32 cellular contexts compared by ENCODE assay signal in genomic region chr15:75779504-75779903, GRCh38.
"Had no signal": no experiment of that assay in that cellular context is flagged by ENCODE, and none has a peak within 500 bp of the region (broad histone marks: within the 10 kb centered on the region; RNA-seq: fewer than 3 reads in every experiment).

No MANE protein-coding gene starts in this region.

- H3K4me1 Mint-ChIP-seq: activated B cell treated with CpG ODN at 0.5 μM for 24 hours; activated naive CD4-positive, alpha-beta T cell treated with anti-CD3 and anti-CD28 coated beads, Interleukin-2, amount 50 U/mL, for 24 hours had no signal

- H3K27ac ChIP-seq: adrenal gland, body of pancreas, epithelial cell of prostate, esophagus squamous epithelium, gastroesophageal sphincter, WERI-Rb-1 had no signal

- H3K9me3 Mint-ChIP-seq: activated B cell treated with CpG ODN at 0.5 μM for 24 hours; activated CD8-positive, alpha-beta T cell treated with anti-CD3 and anti-CD28 coated beads for 36 hours; activated naive CD4-positive, alpha-beta T cell treated with anti-CD3 and anti-CD28 coated beads for 36 hours; activated naive CD4-positive, alpha-beta T cell treated with anti-CD3 and anti-CD28 coated beads, Interleukin-2, amount 50 U/mL, for 24 hours; activated naive CD8-positive, alpha-beta T cell treated with anti-CD3 and anti-CD28 coated beads for 36 hours; activated naive CD8-positive, alpha-beta T cell treated with anti-CD3 and anti-CD28 coated beads, Interleukin-2, amount 50 U/mL, for 24 hours; activated T-helper 1 cell treated with anti-CD3 and anti-CD28 coated beads, Interleukin-12 subunit alpha, Interleukin-12 subunit beta, Interleukin-2, Interleukin-4 antibody, amounts not matched to agents 30 ng/mL and 10 ng/mL and 1 ng/mL, durations not matched to agents 14 hours and 24 hours and 36 hours; activated T-helper 2 cell treated with anti-CD3 and anti-CD28 coated beads, Interferon-gamma antibody, Interleukin-2, Interleukin-4, amounts not matched to agents 10 μg/mL and 5 μg/mL and 100 μg/mL, durations not matched to agents 14 hours and 24 hours and 36 hours; effector memory CD8-positive, alpha-beta T cell; T-helper 2 cell treated with Interferon-gamma antibody and Interleukin-4, amounts not matched to agents 5 μg/mL and 100 μg/mL, for 36 hours had no signal

- H3K4me3 Mint-ChIP-seq: activated B cell treated with CpG ODN at 0.5 μM for 24 hours; activated CD8-positive, alpha-beta T cell treated with anti-CD3 and anti-CD28 coated beads for 36 hours; activated naive CD4-positive, alpha-beta T cell treated with anti-CD3 and anti-CD28 coated beads for 36 hours; activated naive CD4-positive, alpha-beta T cell treated with anti-CD3 and anti-CD28 coated beads, Interleukin-2, amount 50 U/mL, for 24 hours; activated naive CD8-positive, alpha-beta T cell treated with anti-CD3 and anti-CD28 coated beads for 36 hours; activated naive CD8-positive, alpha-beta T cell treated with anti-CD3 and anti-CD28 coated beads, Interleukin-2, amount 50 U/mL, for 24 hours; activated T-helper 1 cell treated with anti-CD3 and anti-CD28 coated beads, Interleukin-12 subunit alpha, Interleukin-12 subunit beta, Interleukin-2, Interleukin-4 antibody, amounts not matched to agents 30 ng/mL and 10 ng/mL and 1 ng/mL, durations not matched to agents 14 hours and 24 hours and 36 hours; effector memory CD8-positive, alpha-beta T cell; T-helper 17 cell; T-helper 2 cell treated with Interferon-gamma antibody and Interleukin-4, amounts not matched to agents 5 μg/mL and 100 μg/mL, for 36 hours had no signal

- H3K36me3 Mint-ChIP-seq: activated naive CD4-positive, alpha-beta T cell treated with anti-CD3 and anti-CD28 coated beads, Interleukin-2, amount 50 U/mL, for 24 hours; activated naive CD8-positive, alpha-beta T cell treated with anti-CD3 and anti-CD28 coated beads for 36 hours had no signal

- H3K27me3 ChIP-seq: adrenal gland, body of pancreas, gastroesophageal sphincter had no signal

- H3K4me1 ChIP-seq: adrenal gland, body of pancreas had no signal

- H3K36me3 ChIP-seq: adrenal gland, esophagus squamous epithelium, gastroesophageal sphincter, WERI-Rb-1 had no signal

- H3K9me3 ChIP-seq: adrenal gland, body of pancreas, esophagus squamous epithelium, gastroesophageal sphincter had no signal

- H3K4me3 ChIP-seq: adrenal gland, body of pancreas, esophagus squamous epithelium, gastroesophageal sphincter had no signal

- H3K27ac Mint-ChIP-seq: activated B cell treated with CpG ODN at 0.5 μM for 24 hours; activated CD8-positive, alpha-beta T cell treated with anti-CD3 and anti-CD28 coated beads for 36 hours; activated naive CD4-positive, alpha-beta T cell treated with anti-CD3 and anti-CD28 coated beads for 36 hours; activated naive CD4-positive, alpha-beta T cell treated with anti-CD3 and anti-CD28 coated beads, Interleukin-2, amount 50 U/mL, for 24 hours; activated naive CD8-positive, alpha-beta T cell treated with anti-CD3 and anti-CD28 coated beads for 36 hours; activated naive CD8-positive, alpha-beta T cell treated with anti-CD3 and anti-CD28 coated beads, Interleukin-2, amount 50 U/mL, for 24 hours; activated T-helper 1 cell treated with anti-CD3 and anti-CD28 coated beads, Interleukin-12 subunit alpha, Interleukin-12 subunit beta, Interleukin-2, Interleukin-4 antibody, amounts not matched to agents 30 ng/mL and 10 ng/mL and 1 ng/mL, durations not matched to agents 14 hours and 24 hours and 36 hours; activated T-helper 2 cell treated with anti-CD3 and anti-CD28 coated beads, Interferon-gamma antibody, Interleukin-2, Interleukin-4, amounts not matched to agents 10 μg/mL and 5 μg/mL and 100 μg/mL, durations not matched to agents 14 hours and 24 hours and 36 hours; effector memory CD8-positive, alpha-beta T cell; T-helper 17 cell; T-helper 2 cell treated with Interferon-gamma antibody and Interleukin-4, amounts not matched to agents 5 μg/mL and 100 μg/mL, for 36 hours had no signal

- ATAC-seq: activated CD4-positive, CD25-positive, alpha-beta regulatory T cell treated with anti-CD3 and anti-CD28 coated beads, Interleukin-2, amount 50 U/mL, for 24 hours; activated CD8-positive, alpha-beta T cell treated with anti-CD3 and anti-CD28 coated beads for 36 hours; activated naive CD8-positive, alpha-beta T cell treated with anti-CD3 and anti-CD28 coated beads, Interleukin-2, amount 50 U/mL, for 24 hours; body of pancreas; effector memory CD8-positive, alpha-beta T cell; gastroesophageal sphincter; T-helper 17 cell had no signal

- DNase-seq: activated B cell treated with CpG ODN at 0.5 μM for 24 hours; activated CD4-positive, alpha-beta T cell treated with anti-CD3 and anti-CD28 coated beads for 48 hours; activated CD4-positive, alpha-beta T cell treated with anti-CD3 and anti-CD28 coated beads, Interleukin-2, amount 50 U/mL, for 1 hour; activated CD4-positive, alpha-beta T cell treated with anti-CD3 and anti-CD28 coated beads, Interleukin-2, amount 50 U/mL, for 48 hours; activated CD8-positive, alpha-beta T cell treated with anti-CD3 and anti-CD28 coated beads for 36 hours; activated effector memory CD4-positive, alpha-beta T cell treated with anti-CD3 and anti-CD28 coated beads, Interleukin-2, amount 50 U/mL, for 16 hours; activated naive CD4-positive, alpha-beta T cell treated with anti-CD3 and anti-CD28 coated beads for 36 hours; activated naive CD8-positive, alpha-beta T cell treated with anti-CD3 and anti-CD28 coated beads for 36 hours; activated naive CD8-positive, alpha-beta T cell treated with anti-CD3 and anti-CD28 coated beads, Interleukin-2, amount 50 U/mL, for 24 hours; activated T-cell treated with anti-CD3 and anti-CD28 coated beads, Interleukin-2, amount 50 U/mL, for 1 hour; amygdala; aorta; body of pancreas; caudate nucleus; cortex of kidney; dermis blood vessel endothelial cell; effector CD4-positive, alpha-beta T cell; effector memory CD8-positive, alpha-beta T cell; esophagus squamous epithelium; foreskin melanocyte; T-helper 1 cell; T-helper 17 cell; T1000; WERI-Rb-1 had no signal
